In genomic region chr16:4624015-4624826, GRCh38 we compare ENCODE assay signal across 8 cellular contexts. TPM values are rescaled to one million over a fixed set of nuclear protein-coding genes. Genes with fewer than 3 reads are reported as not detected.
DNase-seq lines count a peak whose midpoint lies in the region; ATAC-seq and TF ChIP-seq lines count a peak whose summit lies in the region.

Gene MGRN1 (plus strand): TSS chr16:4624826. CDS start chr16:4624961, 135 bp downstream.

- no peaks in the 10 kb centered on the region for H3K27me3 ChIP-seq in spleen (replicated peaks in 1 of 7)

- WGBS in spleen, 5 donors: 8 to 13% (median 10%) methylated on average over 30 to 42 of the region's 42 CpGs

- TF ChIP-seq CTCF in AG09309 (IDR thresholded peaks at IDR 0.05; ENCODE audit: control insufficient read depth, insufficient read depth, low read depth, low read length, missing control alignments) (peak; percentile 96), spleen (IDR thresholded peaks at IDR 0.05 in 8 of 11, conservative IDR thresholded peaks at IDR 0.05 in 3 of 11) (peak; percentile 88 to 97 (median 95))

- H3K4me3 ChIP-seq in AG09309 (ENCODE audit: control insufficient read depth, low read depth, low read length) (peak within 1 kb of the TSS; percentile 93), spleen (peak within 1 kb of the TSS; percentile 72 to 97 (median 93))

- ATAC-seq in GM18907 (IDR thresholded peaks at IDR 0.05; ENCODE audit: unreplicated experiment): peak; percentile 78
- peak; percentile 78 for ATAC-seq in HG03196 (IDR thresholded peaks at IDR 0.05; ENCODE audit: unreplicated experiment)

- H3K4me1 ChIP-seq in spleen: peaks cover 20 to 57% (median 39%) of the 10 kb centered on the region in 6 donors

- TF ChIP-seq POLR2A in spleen (IDR thresholded peaks at IDR 0.05): peak in 1 of 3 donors; percentile 7

- peak; percentile 92 for DNase-seq in AG09309 (ENCODE audit: low read depth)
- peak; percentile 96 for DNase-seq in NCI-H226
- DNase-seq in activated CD4-positive, CD25-positive, alpha-beta regulatory T cell (lab: John Stamatoyannopoulos, UW): peak; percentile 77 to 86 (median 82)
- peak; percentile 80 to 98 (median 93) for DNase-seq in caudate nucleus (lab: John Stamatoyannopoulos, UW)
- peak; percentile 96 for DNase-seq in inferior parietal cortex (ENCODE audit: extremely low spot score)
- DNase-seq in spleen: peak; percentile 98

- H3K27ac ChIP-seq in caudate nucleus (ENCODE audit: low read depth, low read length): peak within 1 kb of the TSS; percentile 99
- H3K27ac ChIP-seq in spleen: peak within 1 kb of the TSS; percentile 90 to 100 (median 99)

- peaks cover 0 to 16% (median 0%) of the 10 kb centered on the region in 6 donors for H3K36me3 ChIP-seq in spleen

- no peaks in the 10 kb centered on the region for H3K9me3 ChIP-seq in spleen

- intact Hi-C loops in spleen (cut with DNase I; ENCODE audit: low total_unique reads): no loop called here

RNA-seq across cellular contexts. Expression of gene MGRN1, which starts in this region (rescaled TPM):
- total RNA-seq in spleen: 100 to 1,000 TPM in 1 of 7 donors, 10 to 100 TPM in 6; 65.6 to 132 (median 83.6) TPM
- 10 to 100 TPM in 1 of 3 donors, 1 to 10 TPM in 2; 7.6 to 26.9 (median 8.8) TPM for polyA plus RNA-seq in spleen

Comparison
In these comparisons a context has a peak if more than half of its experiments do, and no peak if none do; other contexts are left out.
1. Peak in every context shown above with its lines: DNase-seq, ATAC-seq, H3K4me3 ChIP-seq and H3K27ac ChIP-seq.